19 cellular contexts compared by ENCODE assay signal in the genomic region with DNA sequence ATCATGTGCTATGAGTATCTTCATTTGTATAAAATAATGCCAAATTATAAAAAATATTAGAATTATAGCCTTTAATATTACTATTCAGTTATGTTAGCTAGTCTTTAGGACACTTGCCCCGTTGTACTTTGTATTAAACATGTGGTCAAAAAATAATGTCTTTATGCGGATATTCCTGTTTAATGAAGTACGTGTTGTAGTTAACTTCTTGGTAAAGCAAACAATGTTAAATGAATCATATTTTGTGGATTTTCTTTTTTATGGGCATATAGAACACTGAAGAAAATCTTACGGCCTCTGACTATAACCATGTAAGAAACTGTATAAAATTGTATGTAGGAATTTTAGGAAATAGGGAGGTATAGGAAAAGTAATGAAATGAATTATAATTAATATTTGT. TPM values are rescaled to one million over a fixed set of nuclear protein-coding genes. Genes with fewer than 3 reads are reported as not detected.
A peak's percentile ranks its signal among the peaks of the same experiment; 100 is the strongest.
DNase-seq lines count a peak whose midpoint lies in the region; ATAC-seq, FAIRE-seq and TF ChIP-seq lines count a peak whose summit lies in the region.
"Had no signal": no experiment of that assay in that cellular context is flagged by ENCODE, and none has a peak within 500 bp of the region (broad histone marks: within the 10 kb centered on the region; RNA-seq: fewer than 3 reads in every experiment).

No MANE protein-coding gene starts in this region.

- ATAC-seq in PC-3 = peak; percentile 90
- ATAC-seq in stimulated activated naive CD8-positive, alpha-beta T cell treated with anti-CD3 and anti-CD28 coated beads, Interleukin-15, amount 100 ng/mL, for 72 hours = no peak

- H3K27me3 ChIP-seq in PC-3 (ENCODE audit: low read length) = no peaks in the 10 kb centered on the region

- CTCF ChIA-PET in PC-3 (lab: Charles Lee) = no interaction called here

- BruUV-seq in PC-3 (replicated peaks; lab: Mats Ljungman, UMichigan) = no TSS peak

- H3K36me3 ChIP-seq in PC-3 (ENCODE audit: low read depth, low read length) = no peaks in the 10 kb centered on the region

- H4K20me1 ChIP-seq in PC-3 (ENCODE audit: low read length) = no peaks in the 10 kb centered on the region

- H3K9me2 ChIP-seq in PC-3 (replicated peaks; ENCODE audit: low read length) = no peaks in the 10 kb centered on the region

- no peak for TF ChIP-seq CTCF in PC-3 (conservative IDR thresholded peaks at IDR 0.05; ENCODE audit: low read depth, low read length)
- TF ChIP-seq CTCF in progenitor cell of endocrine pancreas (IDR thresholded peaks at IDR 0.05; ENCODE audit: unreplicated experiment) = no peak

- no peak overlapping the region for H3K9ac ChIP-seq in PC-3 (ENCODE audit: low read length)

- H3K9me3 Mint-ChIP-seq in progenitor cell of endocrine pancreas (ENCODE audit: low read depth) = no peaks in the 10 kb centered on the region
- no peaks in the 10 kb centered on the region for H3K9me3 Mint-ChIP-seq in stimulated activated naive CD8-positive, alpha-beta T cell treated with anti-CD3 and anti-CD28 coated beads, Interleukin-15, amount 100 ng/mL, for 72 hours
- H3K9me3 Mint-ChIP-seq: CD4-positive, alpha-beta memory T cell had no signal

- H2AFZ ChIP-seq in PC-3 (ENCODE audit: low read length) = no peak overlapping the region

- FAIRE-seq in GM19239 (lab: Jason Lieb, UNC) = peak; percentile 49
- FAIRE-seq in islet of Langerhans (lab: Jason Lieb, UNC) = peak; percentile 30
- FAIRE-seq: GM12891, GM18507 had no signal

- no peak overlapping the region for H3K4me3 Mint-ChIP-seq in progenitor cell of endocrine pancreas (ENCODE audit: low read depth)
- H3K4me3 Mint-ChIP-seq in stimulated activated naive CD8-positive, alpha-beta T cell treated with anti-CD3 and anti-CD28 coated beads, Interleukin-15, amount 100 ng/mL, for 72 hours = no peak overlapping the region
- H3K4me3 Mint-ChIP-seq: CD4-positive, alpha-beta memory T cell had no signal

- no peaks in the 10 kb centered on the region for H3K9me3 ChIP-seq in PC-3 (ENCODE audit: low read length)

- H3F3A ChIP-seq in PC-3 (ENCODE audit: low read length, unreplicated experiment) = no peaks in the 10 kb centered on the region

- no peak overlapping the region for H3K4me3 ChIP-seq in PC-3 (ENCODE audit: low read length)

- H3K27ac Mint-ChIP-seq in progenitor cell of endocrine pancreas = peak overlapping the region; percentile 52
- H3K27ac Mint-ChIP-seq in stimulated activated naive CD8-positive, alpha-beta T cell treated with anti-CD3 and anti-CD28 coated beads, Interleukin-15, amount 100 ng/mL, for 72 hours = no peak overlapping the region

- peak overlapping the region; percentile 54 for H3K4me2 ChIP-seq in PC-3 (ENCODE audit: low read length)

- peak overlapping the region; percentile 24; the same call in 1 of the 2 replicates for H3K27ac ChIP-seq in PC-3 (ENCODE audit: low read length)

- H3K4me1 Mint-ChIP-seq in progenitor cell of endocrine pancreas (ENCODE audit: low read depth) = peaks cover 9% of the 10 kb centered on the region
- H3K4me1 Mint-ChIP-seq in stimulated activated naive CD8-positive, alpha-beta T cell treated with anti-CD3 and anti-CD28 coated beads, Interleukin-15, amount 100 ng/mL, for 72 hours = peaks cover 45% of the 10 kb centered on the region

- H3K79me2 ChIP-seq in PC-3 (ENCODE audit: low read length) = peaks cover 72% of the 10 kb centered on the region

- POLR2A ChIA-PET in PC-3 (lab: Charles Lee; ENCODE audit: unreplicated experiment) = interaction anchor here (1.0 kb wide), 1 partner anchor 12 kb away, joined by 3 read pairs; no protein-coding TSS in a partner anchor

- peaks cover 2% of the 10 kb centered on the region for H3K36me3 Mint-ChIP-seq in progenitor cell of endocrine pancreas (ENCODE audit: insufficient read depth)

- no peaks in the 10 kb centered on the region for H3K27me3 Mint-ChIP-seq in progenitor cell of endocrine pancreas
- H3K27me3 Mint-ChIP-seq in stimulated activated naive CD8-positive, alpha-beta T cell treated with anti-CD3 and anti-CD28 coated beads, Interleukin-15, amount 100 ng/mL, for 72 hours = no peaks in the 10 kb centered on the region
- H3K27me3 Mint-ChIP-seq: CD4-positive, alpha-beta memory T cell had no signal

- H3K4me1 ChIP-seq in PC-3 (ENCODE audit: insufficient read depth, low read length) = peaks cover 20% of the 10 kb centered on the region

- intact Hi-C loops in PC-3 (cut with micrococcal nuclease) = loop anchor here (1.0 to 2.0 kb wide), 2 partner anchors 13 to 14 kb away; no protein-coding TSS in a partner anchor

- DNase-seq in GM19239 (ENCODE audit: insufficient read length, low spot score) (no peak), PC-3 (peak; percentile 61), progenitor cell of endocrine pancreas (ENCODE audit: low spot score, unreplicated experiment) (no peak), DMS 273 treated with DMSO at 0.1 percent for 48 hours (lab: John Stamatoyannopoulos, UW) (no peak), NCI-H446 treated with DMSO at 0.1 percent for 48 hours (lab: John Stamatoyannopoulos, UW) (no peak)
- no peak for DNase-seq in stimulated activated naive CD8-positive, alpha-beta T cell treated with anti-CD3 and anti-CD28 coated beads, Interleukin-15, amount 100 ng/mL, for 72 hours
- DNase-seq: C1 segment of cervical spinal cord; Calu3; CD4-positive, alpha-beta memory T cell; COR-L47; DMS79; EL; GF-D8; GOT3; H7; HCEC 1CT had no signal

RNA-seq across cellular contexts. Expression of gene GLCCI1, which starts 14.3 kb away (rescaled TPM):
- total RNA-seq in PC-3 (2014; rRNA removed) = 7.8 and 8.5 TPM in 2 replicates
- 39.3 and 42.4 TPM in 2 replicates for total RNA-seq in progenitor cell of endocrine pancreas
